ENCODE assay signal across 12 cellular contexts in the genomic region with DNA sequence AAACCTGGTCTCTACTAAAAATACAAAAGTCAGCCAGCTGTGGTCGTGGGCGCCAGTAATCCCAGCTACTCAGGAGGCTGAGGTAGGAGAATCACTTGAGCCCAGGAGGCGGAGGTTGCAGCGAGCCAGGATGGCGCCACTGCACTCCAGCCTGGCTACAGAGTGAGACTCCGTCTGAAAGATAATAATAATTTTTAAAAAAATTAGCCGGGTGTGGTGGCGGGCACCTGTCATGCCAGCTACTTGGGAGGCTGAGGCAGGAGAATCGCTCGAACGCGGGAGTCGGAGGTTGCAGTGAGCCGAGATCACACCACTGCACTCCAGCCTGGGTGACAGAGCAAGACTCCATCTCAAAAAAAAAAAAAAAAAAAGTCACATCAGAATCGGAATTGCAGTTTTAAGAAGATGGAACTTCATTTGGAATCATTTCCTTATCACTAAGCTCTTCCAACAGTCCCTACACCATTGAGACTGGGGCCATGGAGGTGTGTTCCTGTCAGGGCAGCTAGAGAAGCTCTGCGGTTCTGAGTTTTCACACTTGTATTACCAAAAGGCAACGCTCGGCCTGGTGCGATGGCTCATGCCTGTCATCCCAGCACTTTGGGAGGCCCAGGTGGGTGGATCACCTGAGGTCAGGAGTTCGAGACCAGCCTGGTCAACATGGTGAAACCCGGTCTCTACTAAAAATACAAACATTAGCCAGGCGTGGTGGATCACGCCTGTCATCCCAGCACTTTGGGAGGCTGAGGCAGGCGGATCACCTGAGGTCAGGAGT. TPM values are rescaled to one million over a fixed set of nuclear protein-coding genes. Genes with fewer than 3 reads are reported as not detected.
"Had no signal": no experiment of that assay in that cellular context is flagged by ENCODE, and none has a peak within 500 bp of the region (broad histone marks: within the 10 kb centered on the region; RNA-seq: fewer than 3 reads in every experiment).

No MANE protein-coding gene starts in this region.

RNA-seq across cellular contexts. Expression of gene CRLF2, which starts 55.6 kb away (rescaled TPM):
- total RNA-seq: cerebellum, dermis blood vessel endothelial cell, endothelial cell of umbilical vein, epithelial cell of proximal tubule, gastrocnemius medialis, glomerular endothelial cell, kidney epithelial cell, left ventricle myocardium superior, lung microvascular endothelial cell, mesothelial cell of epicardium, myocyte had no signal
- polyA plus RNA-seq: endothelial cell of umbilical vein, keratinocyte had no signal
